ENCODE assay signal across 9 cellular contexts in the genomic region with DNA sequence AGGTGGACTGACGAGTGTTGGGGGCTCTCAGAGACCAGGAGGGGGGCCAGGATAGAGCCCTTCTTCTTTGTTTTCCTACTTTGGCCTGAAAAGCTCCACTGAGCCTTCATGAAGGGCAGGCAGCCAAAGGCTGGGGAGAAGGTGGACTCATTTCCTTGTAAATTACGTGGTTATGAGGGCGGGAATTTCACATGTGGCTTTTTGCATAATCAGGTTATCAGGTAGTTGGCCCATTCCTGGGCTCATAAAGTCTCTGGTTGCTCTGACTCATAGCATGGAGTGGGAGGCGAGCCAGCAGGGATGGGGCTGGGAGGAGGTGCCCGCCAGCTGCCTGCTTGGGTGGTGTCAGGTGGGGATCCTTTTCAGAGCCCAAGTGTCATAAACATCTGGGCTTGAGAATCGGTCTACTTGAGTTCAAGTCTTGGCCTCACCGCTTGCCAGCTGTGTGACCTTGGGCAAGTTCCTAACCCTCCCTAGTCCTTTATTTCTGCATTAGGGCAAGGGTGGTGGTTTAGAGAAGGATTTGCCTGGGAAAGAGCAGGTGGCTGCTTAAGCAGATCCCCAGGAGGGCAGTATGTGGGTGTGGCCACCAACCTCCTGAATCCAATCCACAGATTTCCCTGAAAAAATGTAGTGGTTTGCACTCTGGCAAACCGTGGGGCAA. TPM values are rescaled to one million over a fixed set of nuclear protein-coding genes. Genes with fewer than 3 reads are reported as not detected.
DNase-seq lines count a peak whose midpoint lies in the region; ATAC-seq and TF ChIP-seq lines count a peak whose summit lies in the region.
"Had no signal": no experiment of that assay in that cellular context is flagged by ENCODE, and none has a peak within 500 bp of the region (broad histone marks: within the 10 kb centered on the region; RNA-seq: fewer than 3 reads in every experiment).

No MANE protein-coding gene starts in this region.

- peaks cover 4% of the 10 kb centered on the region for H3K9me3 Mint-ChIP-seq in type B pancreatic cell

- peak; percentile 43 for DNase-seq in SIG-M5 treated with dmso at 0.1 percent for 504 hours (lab: John Stamatoyannopoulos, UW; ENCODE audit: unreplicated experiment)
- no peak for DNase-seq in SIG-M5 (lab: John Stamatoyannopoulos, UW)
- peak; percentile 72 for DNase-seq in RPMI8226
- peak; percentile 32 to 92 (median 70) for DNase-seq in head of caudate nucleus
- no peak for DNase-seq in type B pancreatic cell (ENCODE audit: extremely low spot score, unreplicated experiment)
- DNase-seq in HuH-7.5 (ENCODE audit: low spot score): no peak
- DNase-seq: activated CD4-positive, alpha-beta T cell treated with anti-CD3 and anti-CD28 coated beads, Interleukin-2, amount 50 U/mL, for 48 hours had no signal

- no peak overlapping the region for H3K4me3 Mint-ChIP-seq in type B pancreatic cell

- peaks cover 11% of the 10 kb centered on the region for H3K27me3 Mint-ChIP-seq in type B pancreatic cell

- no peak for TF ChIP-seq CTCF in type B pancreatic cell (conservative IDR thresholded peaks at IDR 0.05)

- intact Hi-C loops in head of caudate nucleus (cut with DNase I): no loop called here

- H3K36me3 Mint-ChIP-seq in type B pancreatic cell: no peaks in the 10 kb centered on the region

- peak overlapping the region; percentile 13 for H3K27ac Mint-ChIP-seq in type B pancreatic cell

- peaks cover 11% of the 10 kb centered on the region for H3K4me1 Mint-ChIP-seq in type B pancreatic cell (ENCODE audit: unreplicated experiment)

- no peak for ATAC-seq in HG03442 (IDR thresholded peaks at IDR 0.05; ENCODE audit: unreplicated experiment)
- ATAC-seq in HG03108 (IDR thresholded peaks at IDR 0.05; ENCODE audit: unreplicated experiment): no peak

RNA-seq across cellular contexts. Expression of a gene that starts 26.5 kb away (rescaled TPM):
- total RNA-seq in type B pancreatic cell (ENCODE audit: low replicate concordance): 17.2 and 23.6 TPM in 2 replicates

Comparison
In these comparisons a context has a peak if more than half of its experiments do, and no peak if none do; other contexts are left out.
1. DNase-seq: peak in SIG-M5 treated with dmso at 0.1 percent for 504 hours (single experiment), RPMI8226 (single experiment) and head of caudate nucleus (42 of 42); none in SIG-M5 (single experiment), type B pancreatic cell (single experiment) and HuH-7.5 (single experiment).